ENCODE assay signal across 24 cellular contexts in genomic region chr17:21300601-21301571, GRCh38. TPM values are rescaled to one million over a fixed set of nuclear protein-coding genes. Genes with fewer than 3 reads are reported as not detected.
DNase-seq lines count a peak whose midpoint lies in the region; ATAC-seq and TF ChIP-seq lines count a peak whose summit lies in the region.
"Had no signal": no experiment of that assay in that cellular context is flagged by ENCODE, and none has a peak within 500 bp of the region (broad histone marks: within the 10 kb centered on the region; RNA-seq: fewer than 3 reads in every experiment).

No MANE protein-coding gene starts in this region.

- H2AK5ac ChIP-seq in trophoblast cell (ENCODE audit: low read length), result no peak overlapping the region

- no peak overlapping the region for H3K18ac ChIP-seq in trophoblast cell (ENCODE audit: low read length)

- in situ Hi-C loops in HAP-1 (cut with MboI; ENCODE audit: low sequenced_read_pairs), result no loop called here

- no peak overlapping the region for H4K12ac ChIP-seq in trophoblast cell (ENCODE audit: low read depth, low read length)

- H2BK5ac ChIP-seq in trophoblast cell (ENCODE audit: low read depth, low read length, poor library complexity), result no peak overlapping the region

- H3K79me1 ChIP-seq in trophoblast cell (ENCODE audit: low read length), result no peaks in the 10 kb centered on the region

- no peaks in the 10 kb centered on the region for H3K4me1 Mint-ChIP-seq in endothelial cell (ENCODE audit: unreplicated experiment)
- H3K4me1 Mint-ChIP-seq: activated B cell treated with CpG ODN at 0.5 μM for 24 hours; activated CD4-positive, alpha-beta T cell treated with anti-CD3 and anti-CD28 coated beads, Interleukin-2, amount 10 ng/mL, durations not matched to agents 7 days and 5 days; IgD-negative memory B cell; mesothelial cell of epicardium had no signal

- no peaks in the 10 kb centered on the region for H3K79me2 ChIP-seq in trophoblast cell (ENCODE audit: control insufficient read depth, insufficient read depth, low read length, poor library complexity)

- H3K36me3 ChIP-seq in BLaER1 treated with 17β-estradiol and CSF1 and Interleukin-3, amounts not matched to agents 10 nM and 100 nM, result peaks cover 75 to 96% (median 82%) of the 10 kb centered on the region in 11 experiments
- peaks cover 48 to 54% of the 10 kb centered on the region in 2 experiments for H3K36me3 ChIP-seq in trophoblast cell (ENCODE audit: control insufficient read depth in 1 of 2, insufficient read depth in 2 of 2, low read length in 2 of 2)
- H3K36me3 ChIP-seq in HAP-1 (replicated peaks), result peaks cover 37% of the 10 kb centered on the region

- peak overlapping the region; percentile 65 for H3K27ac Mint-ChIP-seq in endothelial cell (ENCODE audit: unreplicated experiment)
- H3K27ac Mint-ChIP-seq: activated B cell treated with CpG ODN at 0.5 μM for 24 hours; activated CD4-positive, alpha-beta T cell treated with anti-CD3 and anti-CD28 coated beads, Interleukin-2, amount 10 ng/mL, durations not matched to agents 7 days and 5 days; dendritic cell treated with granulocyte-macrophage colony-stimulating factor and Interleukin-4, amounts not matched to agents 40 ng/mL and 50 ng/mL, for 4 days; mesothelial cell of epicardium; stimulated activated effector memory CD8-positive, alpha-beta T cell treated with anti-CD3 and anti-CD28 coated beads, Interleukin-12 subunit alpha, Interleukin-12 subunit beta, amount 100 ng/mL, for 72 hours had no signal

- no peak for ATAC-seq in HG02852 (IDR thresholded peaks at IDR 0.05; ENCODE audit: unreplicated experiment)
- ATAC-seq: esophagus mucosa; stimulated activated effector memory CD8-positive, alpha-beta T cell treated with anti-CD3 and anti-CD28 coated beads, Interleukin-12 subunit alpha, Interleukin-12 subunit beta, amount 100 ng/mL, for 72 hours had no signal

- peak overlapping the region; percentile 73 for H3K4me3 Mint-ChIP-seq in endothelial cell (ENCODE audit: unreplicated experiment)
- H3K4me3 Mint-ChIP-seq: activated B cell treated with CpG ODN at 0.5 μM for 24 hours; activated CD4-positive, alpha-beta T cell treated with anti-CD3 and anti-CD28 coated beads, Interleukin-2, amount 10 ng/mL, durations not matched to agents 7 days and 5 days; B cell; dendritic cell treated with granulocyte-macrophage colony-stimulating factor and Interleukin-4, amounts not matched to agents 40 ng/mL and 50 ng/mL, for 4 days; IgD-negative memory B cell; mesothelial cell of epicardium; stimulated activated effector memory CD8-positive, alpha-beta T cell treated with anti-CD3 and anti-CD28 coated beads, Interleukin-12 subunit alpha, Interleukin-12 subunit beta, amount 100 ng/mL, for 72 hours had no signal

- DNase-seq in H4 (ENCODE audit: low spot score) (peak; percentile 6), endothelial cell (ENCODE audit: low spot score) (no peak), trophoblast cell (no peak), HAP-1 (ENCODE audit: low spot score in 2 of 2) (no peak), iPS-NIHi7 (ENCODE audit: extremely low spot score) (no peak)
- DNase-seq: ACHN; activated B cell treated with CpG ODN at 0.5 μM for 24 hours; activated CD4-positive, alpha-beta T cell treated with anti-CD3 and anti-CD28 coated beads, Interleukin-2, amount 10 ng/mL, durations not matched to agents 7 days and 5 days; activated effector memory CD4-positive, alpha-beta T cell treated with anti-CD3 and anti-CD28 coated beads, Interleukin-2, amount 50 U/mL, for 16 hours; activated T-cell treated with anti-CD3 and anti-CD28 coated beads, Interleukin-2, amount 50 U/mL, for 1 hour; central memory CD4-positive, alpha-beta T cell; NCI-H1048; NCI-H446; NCI-H774; stimulated activated CD4-positive, alpha-beta T cell treated with anti-CD3 and anti-CD28 coated beads, Interleukin-15, amount 100 ng/mL, for 24 hours had no signal

- TF ChIP-seq CTCF in endothelial cell (IDR thresholded peaks at IDR 0.05; ENCODE audit: unreplicated experiment), result no peak

- no peak overlapping the region for H3K14ac ChIP-seq in trophoblast cell (ENCODE audit: low read length)

- H3K9me3 ChIP-seq in BLaER1 treated with 17β-estradiol and CSF1 and Interleukin-3, amounts not matched to agents 10 nM and 100 nM (replicated peaks in 1 of 11), result no peaks in the 10 kb centered on the region
- H3K9me3 ChIP-seq in trophoblast cell (ENCODE audit: insufficient read depth, low read depth, low read length) (peaks cover 58% of the 10 kb centered on the region), HAP-1 (no peaks in the 10 kb centered on the region; the same call in 1 of the 2 replicates)

- no peaks in the 10 kb centered on the region for H3K27me3 ChIP-seq in BLaER1 treated with 17β-estradiol and CSF1 and Interleukin-3, amounts not matched to agents 10 nM and 100 nM
- H3K27me3 ChIP-seq in trophoblast cell (ENCODE audit: insufficient read depth, low read length), result no peaks in the 10 kb centered on the region
- no peaks in the 10 kb centered on the region for H3K27me3 ChIP-seq in HAP-1 (ENCODE audit: low read depth)

- peaks cover 43 to 86% (median 73%) of the 10 kb centered on the region in 10 experiments for H3K4me1 ChIP-seq in BLaER1 treated with 17β-estradiol and CSF1 and Interleukin-3, amounts not matched to agents 10 nM and 100 nM
- H3K4me1 ChIP-seq in trophoblast cell (ENCODE audit: control insufficient read depth in 1 of 2, insufficient read depth in 2 of 2, low read length in 2 of 2) (no peaks in the 10 kb centered on the region), HAP-1 (no peaks in the 10 kb centered on the region)

- H3K27ac ChIP-seq in BLaER1 treated with 17β-estradiol and CSF1 and Interleukin-3, amounts not matched to agents 10 nM and 100 nM, result peak overlapping the region in 10 of 11 experiments; percentile 26 to 72 (median 49); a peak in 18 of 22 replicates
- no peak overlapping the region for H3K27ac ChIP-seq in trophoblast cell (ENCODE audit: low read depth, low read length)
- H3K27ac ChIP-seq: SK-N-MC had no signal

- H2AFZ ChIP-seq in trophoblast cell (ENCODE audit: insufficient read depth, low read length, poor library complexity), result no peak overlapping the region

- H2BK12ac ChIP-seq in trophoblast cell (ENCODE audit: low read length), result no peak overlapping the region

- H3K9ac ChIP-seq in BLaER1 treated with 17β-estradiol and CSF1 and Interleukin-3, amounts not matched to agents 10 nM and 100 nM, result peak overlapping the region in 6 of 11 experiments; percentile 18 to 58 (median 46); a peak in 12 of 22 replicates
- H3K9ac ChIP-seq in trophoblast cell (ENCODE audit: low read length), result no peak overlapping the region

- peak overlapping the region; percentile 32 to 84 (median 68); a peak in 21 of 22 replicates for H3K4me2 ChIP-seq in BLaER1 treated with 17β-estradiol and CSF1 and Interleukin-3, amounts not matched to agents 10 nM and 100 nM
- no peak overlapping the region for H3K4me2 ChIP-seq in trophoblast cell (ENCODE audit: low read length)

- H2BK120ac ChIP-seq in trophoblast cell (ENCODE audit: insufficient read depth, low read length, poor library complexity), result no peak overlapping the region

- no CpG with 5 or more reads among the region's 31 CpGs for WGBS in trophoblast cell (ENCODE audit: extremely low coverage, insufficient coverage, insufficient read length)

- H3K27me3 Mint-ChIP-seq in endothelial cell (ENCODE audit: unreplicated experiment), result peaks cover 35% of the 10 kb centered on the region
- H3K27me3 Mint-ChIP-seq: activated B cell treated with CpG ODN at 0.5 μM for 24 hours; activated CD4-positive, alpha-beta T cell treated with anti-CD3 and anti-CD28 coated beads, Interleukin-2, amount 10 ng/mL, durations not matched to agents 7 days and 5 days; B cell; dendritic cell treated with granulocyte-macrophage colony-stimulating factor and Interleukin-4, amounts not matched to agents 40 ng/mL and 50 ng/mL, for 4 days; IgD-negative memory B cell had no signal

- no peak overlapping the region for H3K4ac ChIP-seq in trophoblast cell (ENCODE audit: low read depth, low read length)

- H4K91ac ChIP-seq in trophoblast cell (ENCODE audit: low read depth, low read length), result no peak overlapping the region

- H3K36me3 Mint-ChIP-seq in endothelial cell (ENCODE audit: low read depth, unreplicated experiment), result peaks cover 49% of the 10 kb centered on the region

- H4K8ac ChIP-seq in trophoblast cell (ENCODE audit: low read depth, low read length), result no peak overlapping the region

- H3K4me3 ChIP-seq in BLaER1 treated with 17β-estradiol and CSF1 and Interleukin-3, amounts not matched to agents 10 nM and 100 nM, result peak overlapping the region in 1 of 10 experiments; percentile 2; a peak in 1 of 20 replicates
- H3K4me3 ChIP-seq in trophoblast cell (ENCODE audit: low read depth, low read length), result peak overlapping the region; percentile 20
- H3K4me3 ChIP-seq in HAP-1, result no peak overlapping the region
- H3K4me3 ChIP-seq: SK-N-MC had no signal

- peaks cover 5% of the 10 kb centered on the region for H3K9me3 Mint-ChIP-seq in endothelial cell (ENCODE audit: unreplicated experiment)
- H3K9me3 Mint-ChIP-seq: activated B cell treated with CpG ODN at 0.5 μM for 24 hours; activated CD4-positive, alpha-beta T cell treated with anti-CD3 and anti-CD28 coated beads, Interleukin-2, amount 10 ng/mL, durations not matched to agents 7 days and 5 days; dendritic cell treated with granulocyte-macrophage colony-stimulating factor and Interleukin-4, amounts not matched to agents 40 ng/mL and 50 ng/mL, for 4 days had no signal

- H4K20me1 ChIP-seq in BLaER1 treated with 17β-estradiol and CSF1 and Interleukin-3, amounts not matched to agents 10 nM and 100 nM, result peaks cover 52 to 96% (median 76%) of the 10 kb centered on the region in 11 experiments

- no peak overlapping the region for H3K23ac ChIP-seq in trophoblast cell (ENCODE audit: low read length)

RNA-seq across cellular contexts. Expression of gene MAP2K3, which starts 16.4 kb away (rescaled TPM):
- total RNA-seq in H4 (2014; rRNA removed; shearing (Covaris generic)), result 5.8 and 7.6 TPM in 2 replicates
- 65.8 TPM for total RNA-seq in endothelial cell (ENCODE audit: unreplicated experiment)
- 23.0 and 23.8 TPM in 2 replicates for polyA plus RNA-seq in trophoblast cell (2013)

RNA-seq across cellular contexts. Expression of gene NATD1, which starts 47.7 kb away (rescaled TPM):
- 0.21 and 0.81 TPM in 2 replicates for total RNA-seq in H4 (2014; rRNA removed; shearing (Covaris generic))
- total RNA-seq in endothelial cell (ENCODE audit: unreplicated experiment), result 30.3 TPM
- 30.2 and 32.0 TPM in 2 replicates for polyA plus RNA-seq in trophoblast cell (2013)

Comparison
In these comparisons a context has a peak if more than half of its experiments do, and no peak if none do; other contexts are left out.
1. RNA of gene NATD1, which starts 47.7 kb away (total RNA-seq): 30.3 TPM in endothelial cell (single experiment); 0.21 to 0.81 TPM in H4; every median in the first group is over 10 times any median in the second.